17 cellular contexts compared by ENCODE assay signal in genomic region chr6:124298682-124299081, GRCh38.
"Had no signal": no experiment of that assay in that cellular context is flagged by ENCODE, and none has a peak within 500 bp of the region (broad histone marks: within the 10 kb centered on the region; RNA-seq: fewer than 3 reads in every experiment).

No MANE protein-coding gene starts in this region.

- DNase-seq: activated CD4-positive, alpha-beta T cell treated with anti-CD3 and anti-CD28 coated beads for 4 hours; activated CD8-positive, alpha-beta memory T cell treated with anti-CD3 and anti-CD28 coated beads, Interleukin-2, amount 50 U/mL, for 4 hours; activated CD8-positive, alpha-beta T cell treated with anti-CD3 and anti-CD28 coated beads, Interleukin-2, amount 10 ng/mL, durations not matched to agents 7 days and 5 days; activated effector memory CD4-positive, alpha-beta T cell treated with anti-CD3 and anti-CD28 coated beads, Interleukin-2, amount 50 U/mL, for 16 hours; activated T-cell treated with anti-CD3 and anti-CD28 coated beads, Interleukin-2, amount 50 U/mL, for 48 hours; adrenal gland; dorsolateral prefrontal cortex; endodermal cell; heart left ventricle; nephron progenitor cell; ovary; stimulated activated CD4-positive, alpha-beta T cell treated with anti-CD3 and anti-CD28 coated beads, Interleukin-15, amount 100 ng/mL, for 24 hours; stimulated activated CD4-positive, alpha-beta T cell treated with anti-CD3 and anti-CD28 coated beads, Interleukin-4, amount 100 ng/mL, for 1 hour; stimulated activated naive CD4-positive, alpha-beta T cell; tibial artery had no signal

- H3K4me3 ChIP-seq: adrenal gland, cardiac muscle cell, dorsolateral prefrontal cortex, heart left ventricle, ovary, tibial artery had no signal

- ATAC-seq: activated CD8-positive, alpha-beta T cell treated with anti-CD3 and anti-CD28 coated beads, Interleukin-2, amount 10 ng/mL, durations not matched to agents 7 days and 5 days; heart left ventricle; WTC11 had no signal
